In the genomic region with DNA sequence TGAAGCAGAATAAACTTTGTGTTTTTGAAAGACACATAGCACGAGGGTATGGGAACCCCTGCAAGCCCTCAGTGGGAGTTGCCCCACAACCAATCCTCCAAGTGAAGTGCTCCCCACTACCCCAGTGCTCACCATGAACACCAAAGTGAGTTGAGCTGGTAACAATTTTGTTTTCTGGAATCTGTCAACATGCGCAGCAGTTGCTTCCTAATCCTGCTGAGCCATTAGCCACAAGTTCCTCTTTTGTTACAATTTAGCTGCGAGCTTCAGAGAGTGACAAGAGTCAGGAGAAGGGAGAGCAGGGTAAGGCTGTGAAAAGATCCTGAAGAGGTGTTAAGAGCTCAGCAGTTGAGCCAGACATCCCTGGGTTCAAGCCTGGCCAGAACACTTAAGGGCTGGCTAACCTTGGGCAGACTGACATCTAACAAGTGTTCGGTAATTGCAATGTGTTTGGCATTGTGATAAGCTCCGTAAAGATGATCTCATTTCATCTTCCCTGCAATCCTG, we compare ENCODE assay signal across 12 cellular contexts. TPM values are rescaled to one million over a fixed set of nuclear protein-coding genes. Genes with fewer than 3 reads are reported as not detected.
DNase-seq lines count a peak whose midpoint lies in the region; ATAC-seq, FAIRE-seq and TF ChIP-seq lines count a peak whose summit lies in the region.
"Had no signal": no experiment of that assay in that cellular context is flagged by ENCODE, and none has a peak within 500 bp of the region (broad histone marks: within the 10 kb centered on the region; RNA-seq: fewer than 3 reads in every experiment).

No MANE protein-coding gene starts in this region.

- TF ChIP-seq POLR2A in HepG2 (IDR thresholded peaks at IDR 0.05; ENCODE audit: insufficient read depth in 1 of 2, low read depth in 2 of 2, low read length in 2 of 2): no peak

- H3K36me3 Mint-ChIP-seq in HFFc6 (ENCODE audit: low read depth): no peaks in the 10 kb centered on the region
- H3K36me3 Mint-ChIP-seq: activated naive CD8-positive, alpha-beta T cell treated with anti-CD3 and anti-CD28 coated beads, Interleukin-2, amount 10 ng/mL, durations not matched to agents 7 days and 5 days had no signal

- H3K27ac ChIP-seq in SJCRH30 (peak overlapping the region; percentile 58), right cardiac atrium (ENCODE audit: low read length) (no peak overlapping the region), HepG2 (ENCODE audit: extremely low read length, insufficient read depth, low read length) (no peak overlapping the region)
- H3K27ac ChIP-seq: C4-2B had no signal

- H3K27me3 Mint-ChIP-seq in HFFc6 (ENCODE audit: insufficient read depth): peaks cover 27% of the 10 kb centered on the region

- no peaks in the 10 kb centered on the region for H3K9me3 Mint-ChIP-seq in HFFc6
- H3K9me3 Mint-ChIP-seq: activated naive CD8-positive, alpha-beta T cell treated with anti-CD3 and anti-CD28 coated beads, Interleukin-2, amount 10 ng/mL, durations not matched to agents 7 days and 5 days had no signal

- TF ChIP-seq EP300 in HepG2 (IDR thresholded peaks at IDR 0.05; ENCODE audit: low read depth in 2 of 2, low read length in 2 of 2) (no peak), HepG2 (CRISPR knock-in tag; IDR thresholded peaks at IDR 0.05; ENCODE audit: borderline replicate concordance) (no peak)

- peaks cover 14% of the 10 kb centered on the region for H3K4me1 Mint-ChIP-seq in HFFc6 (ENCODE audit: low read depth)

- no peak overlapping the region for H3K4me2 ChIP-seq in HepG2 (ENCODE audit: low read depth, low read length)

- H3K27me3 ChIP-seq in SJCRH30: no peaks in the 10 kb centered on the region
- H3K27me3 ChIP-seq in right cardiac atrium (ENCODE audit: control insufficient read depth, insufficient read depth): no peaks in the 10 kb centered on the region
- H3K27me3 ChIP-seq in HepG2 (ENCODE audit: control insufficient read depth in 1 of 2, insufficient read depth in 2 of 2, low read length in 2 of 2): peaks cover 0 to 12% of the 10 kb centered on the region in 2 experiments; a peak in 1 of 5 replicates

- no peak for TF ChIP-seq RAD21 in HepG2 (CRISPR knock-in tag; IDR thresholded peaks at IDR 0.05)

- H2AFZ ChIP-seq in HepG2 (ENCODE audit: low read length): no peak overlapping the region

- no peaks in the 10 kb centered on the region for H3K79me2 ChIP-seq in HepG2 (ENCODE audit: insufficient read depth, low read length)

- POLR2A ChIA-PET in HepG2 (lab: Yijun Ruan, JAX): no interaction called here

- intact Hi-C loops in right cardiac atrium (cut with DNase I) (loop anchor here in 1 of 4 donors (5.0 kb wide), 1 partner anchor 57 kb away; no protein-coding TSS in a partner anchor), left colon (cut with DNase I, micrococcal nuclease) (no loop called here), HepG2 (cut with micrococcal nuclease; ENCODE audit: unreplicated experiment) (no loop called here)

- H3K4me1 ChIP-seq in SJCRH30: peaks cover 45% of the 10 kb centered on the region
- H3K4me1 ChIP-seq in right cardiac atrium (ENCODE audit: control insufficient read depth, insufficient read depth, low read length): no peaks in the 10 kb centered on the region
- no peaks in the 10 kb centered on the region for H3K4me1 ChIP-seq in HepG2 (ENCODE audit: insufficient read depth, low read length)

- in situ Hi-C loops in HepG2 (cut with HindIII; ENCODE audit: extremely low pct_ligation_motif_present, low pct_unique_long_range_greater_than_20kb): no loop called here

- no peaks in the 10 kb centered on the region for H3K9me3 ChIP-seq in SJCRH30 (replicated peaks)
- H3K9me3 ChIP-seq in right cardiac atrium (ENCODE audit: control insufficient read depth, low read length): no peaks in the 10 kb centered on the region
- no peaks in the 10 kb centered on the region for H3K9me3 ChIP-seq in HepG2 (ENCODE audit: low read length)

- H4K20me1 ChIP-seq in HepG2 (ENCODE audit: insufficient read depth, low read length): no peaks in the 10 kb centered on the region

- DNase-seq in AML-193 (lab: John Stamatoyannopoulos, UW): peak; percentile 76 to 79
- no peak for DNase-seq in HFFc6
- DNase-seq in SJCRH30: peak; percentile 40 to 70
- DNase-seq in right cardiac atrium: no peak
- DNase-seq in AG08395 (ENCODE audit: low spot score): no peak
- DNase-seq in left colon: no peak
- no peak for DNase-seq in HepG2 (ENCODE audit: low spot score)
- no peak for DNase-seq in cerebellar nuclear complex (lab: John Stamatoyannopoulos, UW)
- DNase-seq: activated naive CD8-positive, alpha-beta T cell treated with anti-CD3 and anti-CD28 coated beads, Interleukin-2, amount 10 ng/mL, durations not matched to agents 7 days and 5 days; hypothalamus; NCI-H1694 treated with DMSO at 0.1 percent for 48 hours had no signal

- H3K4me3 Mint-ChIP-seq in HFFc6: 0 out of 2 replicates have a peak overlapping the region, but pooled peaks have one; percentile 14

- CTCF ChIA-PET in HepG2 (lab: Yijun Ruan, JAX; ENCODE audit: low intra/inter-chr PET ratio, low total read pairs): no interaction called here

- no TSS peak for BruUV-seq in HepG2 (replicated peaks; lab: Mats Ljungman, UMichigan)

- H3K9ac ChIP-seq in HepG2 (ENCODE audit: insufficient read depth, low read depth, low read length): no peak overlapping the region

- no peak overlapping the region for H3K4me3 ChIP-seq in SJCRH30
- H3K4me3 ChIP-seq in right cardiac atrium (ENCODE audit: low read length): no peak overlapping the region
- no peak overlapping the region for H3K4me3 ChIP-seq in HepG2 (replicated peaks in 1 of 3; ENCODE audit: insufficient read depth in 1 of 3, low read depth in 2 of 3, low read length in 3 of 3)

- FAIRE-seq in HepG2 (lab: Jason Lieb, UNC): no peak

- ATAC-seq in right cardiac atrium (peak; percentile 21 to 81), left colon (no peak), HepG2 (no peak)

- no peaks in the 10 kb centered on the region for H3K36me3 ChIP-seq in SJCRH30
- no peaks in the 10 kb centered on the region for H3K36me3 ChIP-seq in HepG2 (replicated peaks in 1 of 2; ENCODE audit: control insufficient read depth in 1 of 2, insufficient read depth in 2 of 2, low read length in 2 of 2)

- no peak overlapping the region for H3K27ac Mint-ChIP-seq in HFFc6

- WGBS in right cardiac atrium: 8% methylated on average over 5 of the region's 5 CpGs
- 14% methylated on average over 4 of the region's 5 CpGs for WGBS in HepG2 (ENCODE audit: low lambda C conversion rate)

- no peak for TF ChIP-seq CTCF in HFFc6 (IDR thresholded peaks at IDR 0.05)
- TF ChIP-seq CTCF in HepG2 (CRISPR knock-in tag; IDR thresholded peaks at IDR 0.05): no peak

TF ChIP-seq in HepG2, 621 proteins besides CTCF, POLR2A, EP300 and RAD21 (continues in another document):
- TF ChIP-seq, protein P1, sequence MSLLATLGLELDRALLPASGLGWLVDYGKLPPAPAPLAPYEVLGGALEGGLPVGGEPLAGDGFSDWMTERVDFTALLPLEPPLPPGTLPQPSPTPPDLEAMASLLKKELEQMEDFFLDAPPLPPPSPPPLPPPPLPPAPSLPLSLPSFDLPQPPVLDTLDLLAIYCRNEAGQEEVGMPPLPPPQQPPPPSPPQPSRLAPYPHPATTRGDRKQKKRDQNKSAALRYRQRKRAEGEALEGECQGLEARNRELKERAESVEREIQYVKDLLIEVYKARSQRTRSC (CRISPR knock-in tag; IDR thresholded peaks at IDR 0.05; ENCODE audit: low read depth): no peak
- TF ChIP-seq, protein P2, sequence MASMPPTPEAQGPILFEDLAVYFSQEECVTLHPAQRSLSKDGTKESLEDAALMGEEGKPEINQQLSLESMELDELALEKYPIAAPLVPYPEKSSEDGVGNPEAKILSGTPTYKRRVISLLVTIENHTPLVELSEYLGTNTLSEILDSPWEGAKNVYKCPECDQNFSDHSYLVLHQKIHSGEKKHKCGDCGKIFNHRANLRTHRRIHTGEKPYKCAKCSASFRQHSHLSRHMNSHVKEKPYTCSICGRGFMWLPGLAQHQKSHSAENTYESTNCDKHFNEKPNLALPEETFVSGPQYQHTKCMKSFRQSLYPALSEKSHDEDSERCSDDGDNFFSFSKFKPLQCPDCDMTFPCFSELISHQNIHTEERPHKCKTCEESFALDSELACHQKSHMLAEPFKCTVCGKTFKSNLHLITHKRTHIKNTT (CRISPR knock-in tag; IDR thresholded peaks at IDR 0.05): no peak

RNA-seq across cellular contexts. Expression of a gene that starts 24.2 kb away (rescaled TPM):
- total RNA-seq in HFFc6 (2021; fragmentation: NEBNext Ultra II Directional; extraction: Animal tissue kit (Norgen Biotek cat#: 25700)): 1 to 10 TPM in 5 of 6 experiments, under 1 TPM in 1; 0.85 to 2.3 (median 1.3) TPM
- total RNA-seq in SJCRH30 (2014; rRNA removed; shearing (Covaris generic)): 3.5 and 4.0 TPM in 2 replicates
- total RNA-seq in right cardiac atrium (under 1 TPM; 0.08 to 0.50 (median 0.23) TPM), left colon (1 to 10 TPM; 7.0 to 7.1 TPM), HepG2 (2016; rRNA removed; fragmentation: Illumina TruSeq; extraction: Trizol) (0.04 TPM in 1 of 2 replicates, not detected in the other)
- polyA plus RNA-seq in right cardiac atrium (0.05 TPM), HepG2 (2011; rRNA removed) (0.04 TPM in 2 replicates)
- not detected in 2 replicates for total RNA-seq in HepG2 (2016; cell fraction: cytosol; rRNA removed; fragmentation: Illumina TruSeq; extraction: Trizol; ENCODE audit: low read depth)
- 0.06 TPM in 1 of 2 replicates, not detected in the other for total RNA-seq in HepG2 (2016; cell fraction: insoluble cytoplasmic fraction; rRNA removed; fragmentation: Illumina TruSeq; extraction: Trizol)
- total RNA-seq in HepG2 (2016; cell fraction: membrane; rRNA removed; fragmentation: Illumina TruSeq; extraction: Trizol): 0.06 TPM in 1 of 2 replicates, not detected in the other
- total RNA-seq in HepG2 (2016; cell fraction: nucleus; rRNA removed; fragmentation: Illumina TruSeq; extraction: Trizol): 0.09 TPM in 1 of 2 replicates, not detected in the other
- 0.03 and 0.04 TPM in 2 replicates for polyA plus RNA-seq in HepG2 (2011; cell fraction: cytosol; rRNA removed)
- 0.05 TPM in 2 replicates for polyA plus RNA-seq in HepG2 (2011; cell fraction: nucleus; rRNA removed)
- polyA plus RNA-seq in HepG2 (2012): 0.13 and 0.28 TPM in 2 replicates
- 0.03 TPM in 1 of 2 replicates, not detected in the other for polyA plus RNA-seq in HepG2 (2016; cell fraction: cytosol; fragmentation: Illumina TruSeq; extraction: Trizol; ENCODE audit: low read depth)
- not detected in 2 replicates for polyA plus RNA-seq in HepG2 (2016; cell fraction: insoluble cytoplasmic fraction; fragmentation: Illumina TruSeq; extraction: Trizol; ENCODE audit: low read depth)
- polyA plus RNA-seq in HepG2 (2016; cell fraction: membrane; fragmentation: Illumina TruSeq; extraction: Trizol; ENCODE audit: low read depth): not detected in 2 replicates
- not detected in 2 replicates for polyA plus RNA-seq in HepG2 (2016; cell fraction: nucleus; fragmentation: Illumina TruSeq; extraction: Trizol; ENCODE audit: insufficient read depth, low read depth)
- 0.05 TPM in 1 of 2 replicates, not detected in the other for polyA minus RNA-seq in HepG2 (2011; rRNA and poly(A)+ RNA removed; ENCODE audit: low replicate concordance)
- not detected in 2 replicates for polyA minus RNA-seq in HepG2 (2011; cell fraction: cytosol; rRNA and poly(A)+ RNA removed)
- polyA minus RNA-seq in HepG2 (2011; cell fraction: nucleus; rRNA and poly(A)+ RNA removed): not detected in 2 replicates

Comparison
In these comparisons a context has a peak if more than half of its experiments do, and no peak if none do; other contexts are left out.
1. DNase-seq: peak in AML-193 (2 of 2) and SJCRH30 (2 of 2); none in HFFc6 (single experiment), right cardiac atrium (0 of 3), AG08395 (single experiment), left colon (0 of 2), HepG2 (single experiment) and cerebellar nuclear complex (0 of 2).
2. ATAC-seq: peak in right cardiac atrium (2 of 2); none in left colon (single experiment) and HepG2 (single experiment).